9 cellular contexts compared by ENCODE assay signal in genomic region chr17:40452074-40452787, GRCh38. TPM values are rescaled to one million over a fixed set of nuclear protein-coding genes. Genes with fewer than 3 reads are reported as not detected.
DNase-seq lines count a peak whose midpoint lies in the region; ATAC-seq and TF ChIP-seq lines count a peak whose summit lies in the region.
"Had no signal": no experiment of that assay in that cellular context is flagged by ENCODE, and none has a peak within 500 bp of the region (broad histone marks: within the 10 kb centered on the region; RNA-seq: fewer than 3 reads in every experiment).

No MANE protein-coding gene starts in this region.

- H3K9me3 ChIP-seq in colonic mucosa (no peaks in the 10 kb centered on the region), mesenchymal stem cell (ENCODE audit: control insufficient read depth, low read length) (no peaks in the 10 kb centered on the region), upper lobe of right lung (no peaks in the 10 kb centered on the region)

- no peak overlapping the region for H2AK5ac ChIP-seq in mesenchymal stem cell (ENCODE audit: low read length, severe bottlenecking)

- no peak overlapping the region for H2BK120ac ChIP-seq in mesenchymal stem cell (ENCODE audit: low read depth, low read length)

- H3K9ac ChIP-seq in colonic mucosa (ENCODE audit: low read depth in 2 of 2, low read length in 2 of 2) (no peak overlapping the region), mesenchymal stem cell (ENCODE audit: low read length) (peak overlapping the region; percentile 87)

- H2BK15ac ChIP-seq in mesenchymal stem cell (ENCODE audit: low read depth, poor library complexity, severe bottlenecking) = no peak overlapping the region

- intact Hi-C loops in Right ventricle myocardium inferior (cut with DNase I) = no loop called here
- intact Hi-C loops in cardiac septum (cut with DNase I) = no loop called here
- intact Hi-C loops in colonic mucosa (cut with DNase I) = no loop called here
- intact Hi-C loops in upper lobe of right lung (cut with DNase I) = no loop called here

- H3K14ac ChIP-seq in mesenchymal stem cell (ENCODE audit: low read length in 2 of 2) = no peak overlapping the region

- H3K4me3 ChIP-seq in colonic mucosa = no peak overlapping the region
- peak overlapping the region in 1 of 2 experiments; percentile 60 for H3K4me3 ChIP-seq in mesenchymal stem cell (ENCODE audit: insufficient read depth in 1 of 2, low read depth in 1 of 2, low read length in 2 of 2)
- H3K4me3 ChIP-seq in upper lobe of right lung = no peak overlapping the region

- no peak overlapping the region for H2BK5ac ChIP-seq in mesenchymal stem cell (ENCODE audit: low read depth, low read length, poor library complexity, severe bottlenecking)

- no peak overlapping the region for H2BK12ac ChIP-seq in mesenchymal stem cell (ENCODE audit: low read length in 2 of 2)

- WGBS in mesenchymal stem cell = 61% methylated on average over 6 of the region's 7 CpGs

- H3K27ac ChIP-seq in colonic mucosa (peak overlapping the region; percentile 22), mesenchymal stem cell (ENCODE audit: low read length, poor library complexity, severe bottlenecking) (peak overlapping the region; percentile 9), upper lobe of right lung (peak overlapping the region; percentile 20)

- no peak overlapping the region for H3K4ac ChIP-seq in mesenchymal stem cell (ENCODE audit: low read depth in 1 of 2, low read length in 2 of 2)

- H4K91ac ChIP-seq in mesenchymal stem cell (ENCODE audit: low read length) = no peak overlapping the region

- peaks cover 9% of the 10 kb centered on the region for H3K36me3 ChIP-seq in colonic mucosa
- H3K36me3 ChIP-seq in mesenchymal stem cell (ENCODE audit: control insufficient read depth in 1 of 2, insufficient read depth in 2 of 2, low read depth in 1 of 2, low read length in 2 of 2) = peaks cover 37 to 74% of the 10 kb centered on the region in 2 experiments
- peaks cover 52% of the 10 kb centered on the region for H3K36me3 ChIP-seq in upper lobe of right lung

- no peaks in the 10 kb centered on the region for H3K27me3 ChIP-seq in colonic mucosa
- H3K27me3 ChIP-seq in mesenchymal stem cell (ENCODE audit: control insufficient read depth in 1 of 2, insufficient read depth in 1 of 2, low read length in 2 of 2) = no peaks in the 10 kb centered on the region
- H3K27me3 ChIP-seq in upper lobe of right lung = no peaks in the 10 kb centered on the region

- no peak overlapping the region for H4K8ac ChIP-seq in mesenchymal stem cell (ENCODE audit: low read length)

- no peak overlapping the region for H3K23ac ChIP-seq in mesenchymal stem cell (ENCODE audit: low read length in 2 of 2)

- DNase-seq in Right ventricle myocardium inferior (ENCODE audit: missing footprints) (no peak), cardiac septum (ENCODE audit: low spot score) (no peak), colonic mucosa (no peak), mesenchymal stem cell (peak; percentile 90), upper lobe of right lung (no peak), DMS153 (lab: John Stamatoyannopoulos, UW) (no peak), activated gamma-delta T cell (lab: John Stamatoyannopoulos, UW) (no peak)
- DNase-seq in activated CD8-positive, alpha-beta memory T cell treated with anti-CD3 and anti-CD28 coated beads, Interleukin-2, amount 50 U/mL, for 4 hours = no peak
- DNase-seq: NCI-H2227 treated with DMSO at 0.1 percent for 48 hours had no signal

- ATAC-seq in Right ventricle myocardium inferior (peak; percentile 44), upper lobe of right lung (no peak)

- peaks cover 1% of the 10 kb centered on the region for H3K79me1 ChIP-seq in mesenchymal stem cell (replicated peaks; ENCODE audit: low read length, poor library complexity, severe bottlenecking)

- H3K4me1 ChIP-seq in colonic mucosa (peaks cover 20% of the 10 kb centered on the region), mesenchymal stem cell (ENCODE audit: control insufficient read depth, insufficient read depth, low read depth, low read length) (peaks cover 53% of the 10 kb centered on the region), upper lobe of right lung (peaks cover 67% of the 10 kb centered on the region)

- TF ChIP-seq CTCF in colonic mucosa (IDR thresholded peaks at IDR 0.05) (no peak), upper lobe of right lung (IDR thresholded peaks at IDR 0.05) (no peak)

- no peak overlapping the region for H2AFZ ChIP-seq in mesenchymal stem cell (ENCODE audit: low read depth, low read length)

- no peak overlapping the region for H3K18ac ChIP-seq in mesenchymal stem cell (ENCODE audit: low read depth in 1 of 2, low read length in 2 of 2)

- H3K4me2 ChIP-seq in mesenchymal stem cell (ENCODE audit: low read length, poor library complexity, severe bottlenecking) = no peak overlapping the region

RNA-seq across cellular contexts. Expression of gene IGFBP4, which starts 9.0 kb away (rescaled TPM):
- total RNA-seq in Right ventricle myocardium inferior (228 TPM), cardiac septum (164 TPM), colonic mucosa (100 to 1,000 TPM; 182 to 291 TPM), upper lobe of right lung (381 TPM)
- polyA plus RNA-seq in mesenchymal stem cell (2013, experiment 1 of 2) = 339 TPM
- polyA plus RNA-seq in mesenchymal stem cell (2013, experiment 2 of 2) = 339 TPM

RNA-seq across cellular contexts. Expression of gene TOP2A, which starts 34.5 kb away (rescaled TPM):
- total RNA-seq in Right ventricle myocardium inferior (3.0 TPM), cardiac septum (0.51 TPM), colonic mucosa (100 to 1,000 TPM in 1 of 2 donors, 10 to 100 TPM in 1; 46.2 to 124 TPM), upper lobe of right lung (3.3 TPM)
- polyA plus RNA-seq in mesenchymal stem cell (2013, experiment 1 of 2) = 14.5 TPM
- polyA plus RNA-seq in mesenchymal stem cell (2013, experiment 2 of 2) = 15.0 TPM

RNA-seq across cellular contexts. Expression of gene TNS4, which starts 49.2 kb away (rescaled TPM):
- total RNA-seq in Right ventricle myocardium inferior (not detected), cardiac septum (not detected), colonic mucosa (10 to 100 TPM in 1 of 2 donors, 1 to 10 TPM in 1; 8.8 to 20.4 TPM), upper lobe of right lung (0.78 TPM)
- not detected for polyA plus RNA-seq in mesenchymal stem cell (2013, experiment 1 of 2)
- 0.12 TPM for polyA plus RNA-seq in mesenchymal stem cell (2013, experiment 2 of 2)

Comparison
In these comparisons a context has a peak if more than half of its experiments do, and no peak if none do; other contexts are left out.
1. RNA of gene TOP2A, which starts 34.5 kb away (total RNA-seq): 46.2 to 124 TPM in colonic mucosa; 3.3 TPM in upper lobe of right lung (single experiment), 3.0 TPM in Right ventricle myocardium inferior (single experiment) and 0.51 TPM in cardiac septum (single experiment); every median in the first group is over 10 times any median in the second.
2. Peak in every context shown above with its lines, with median percentiles within 50 percentile points of each other: H3K27ac ChIP-seq.